Comparison of ENCODE assay signal across 8 cellular contexts in genomic region chr7:98281757-98282652, GRCh38. TPM values are rescaled to one million over a fixed set of nuclear protein-coding genes. Genes with fewer than 3 reads are reported as not detected.
DNase-seq lines count a peak whose midpoint lies in the region; ATAC-seq lines count a peak whose summit lies in the region.

No MANE protein-coding gene starts in this region.

- H3K4me1 Mint-ChIP-seq in T-cell, result peaks cover 26 to 41% (median 39%) of the 10 kb centered on the region in 3 donors

- H3K4me1 ChIP-seq in urinary bladder (ENCODE audit: insufficient read depth), result no peaks in the 10 kb centered on the region

- no peaks in the 10 kb centered on the region for H3K36me3 Mint-ChIP-seq in T-cell

- peak; percentile 70 for DNase-seq in Right ventricle myocardium superior
- DNase-seq in Right ventricle myocardium inferior (ENCODE audit: missing footprints), result no peak
- DNase-seq in T-cell, result peak in 12 of 34 experiments; percentile 7 to 35 (median 19)
- peak; percentile 51 for DNase-seq in effector CD8-positive, alpha-beta T cell (lab: John Stamatoyannopoulos, UW)
- peak; percentile 43 for DNase-seq in myocyte (ENCODE audit: low read depth)
- DNase-seq in SHP77 treated with DMSO at 0.1 percent for 48 hours (lab: John Stamatoyannopoulos, UW), result no peak

- 2% methylated on average over 80 of the region's 80 CpGs for WGBS in urinary bladder

- CTCF ChIA-PET in T-cell (lab: Charles Lee), result no interaction called here

- H3K4me3 ChIP-seq in urinary bladder (ENCODE audit: low read depth, low read length), result peak overlapping the region; percentile 94

- H3K27me3 Mint-ChIP-seq in T-cell, result no peaks in the 10 kb centered on the region

- no peaks in the 10 kb centered on the region for H3K9me3 Mint-ChIP-seq in T-cell

- ATAC-seq in Right ventricle myocardium superior (ENCODE audit: poor library complexity) (peak; percentile 0), Right ventricle myocardium inferior (no peak), HG02943 (IDR thresholded peaks at IDR 0.05; ENCODE audit: low read depth, unreplicated experiment) (peak; percentile 32), T-cell (replicated peaks in 1 of 4) (peak; percentile 32 to 40 (median 34))

- H3K27ac Mint-ChIP-seq in T-cell, result peak overlapping the region; percentile 45 to 79

- H3K4me3 Mint-ChIP-seq in T-cell, result peak overlapping the region; percentile 77 to 84 (median 79)

- H3K36me3 ChIP-seq in urinary bladder (ENCODE audit: insufficient read depth), result no peaks in the 10 kb centered on the region

- intact Hi-C loops in Right ventricle myocardium superior (cut with DNase I) (no loop called here), Right ventricle myocardium inferior (cut with DNase I) (loop anchor here (2.0 to 5.0 kb wide), 3 partner anchors 29 to 545 kb away; partner anchors contain the start of genes BAIAP2L1 and TECPR1)

- H3K27ac ChIP-seq in urinary bladder (ENCODE audit: low read depth), result peak overlapping the region; percentile 69

- POLR2A ChIA-PET in T-cell (lab: Charles Lee), result no interaction called here

RNA-seq across cellular contexts. Expression of gene BRI3, which starts 0.5 kb away (rescaled TPM):
- total RNA-seq in Right ventricle myocardium superior (222 TPM), Right ventricle myocardium inferior (240 TPM), T-cell (10 to 100 TPM; 53.4 to 73.0 (median 61.2) TPM), myocyte (73.8 and 101 TPM in 2 replicates), urinary bladder (20.8 TPM)
- polyA plus RNA-seq in myocyte (2012), result 561 TPM
- polyA plus RNA-seq in urinary bladder, result 188 TPM

RNA-seq across cellular contexts. Expression of gene TECPR1, which starts 30.0 kb away (rescaled TPM):
- total RNA-seq in Right ventricle myocardium superior, result 16.1 TPM
- total RNA-seq in Right ventricle myocardium inferior, result 20.9 TPM
- total RNA-seq in T-cell, result 100 to 1,000 TPM; 118 to 192 (median 162) TPM
- 62.5 and 108 TPM in 2 replicates for total RNA-seq in myocyte
- polyA plus RNA-seq in myocyte (2012), result 35.7 TPM
- 9.0 TPM for total RNA-seq in urinary bladder
- 14.2 TPM for polyA plus RNA-seq in urinary bladder

Comparison
In these comparisons a context has a peak if more than half of its experiments do, and no peak if none do; other contexts are left out.
1. DNase-seq: peak in Right ventricle myocardium superior (single experiment), effector CD8-positive, alpha-beta T cell (single experiment) and myocyte (single experiment); none in Right ventricle myocardium inferior (single experiment) and SHP77 treated with DMSO at 0.1 percent for 48 hours (single experiment).